Comparison of ENCODE assay signal across 8 cellular contexts in genomic region chr1:15836772-15837669, GRCh38. TPM values are rescaled to one million over a fixed set of nuclear protein-coding genes. Genes with fewer than 3 reads are reported as not detected.
DNase-seq lines count a peak whose midpoint lies in the region; ATAC-seq and TF ChIP-seq lines count a peak whose summit lies in the region.

No MANE protein-coding gene starts in this region.

- H3K9me3 Mint-ChIP-seq in CD14-positive monocyte = peaks cover 0 to 1% (median 0%) of the 10 kb centered on the region in 7 donors

- no peaks in the 10 kb centered on the region for H3K27me3 Mint-ChIP-seq in CD14-positive monocyte (ENCODE audit: low read depth in 3 of 3)

- H3K27ac Mint-ChIP-seq in CD14-positive monocyte = peak overlapping the region; percentile 97 to 99 (median 98)

- intact Hi-C loops in CD14-positive monocyte (cut with micrococcal nuclease) = loop anchor here in 1 of 2 donors (5.0 kb wide), 1 partner anchor 50 kb away; no protein-coding TSS in a partner anchor

- no peak for TF ChIP-seq CTCF in CD14-positive monocyte (IDR thresholded peaks at IDR 0.05)

- peak; percentile 37 for ATAC-seq in left lobe of liver

- peak overlapping the region; percentile 84 to 94 for H3K4me3 Mint-ChIP-seq in CD14-positive monocyte

- H3K36me3 Mint-ChIP-seq in CD14-positive monocyte = peaks cover under 1% of the 10 kb centered on the region in 2 donors

- DNase-seq in CD14-positive monocyte (ENCODE audit: low spot score) (peak; percentile 85), NOMO-1 treated with dmso at 0.1 percent for 144 hours (lab: John Stamatoyannopoulos, UW; ENCODE audit: unreplicated experiment) (peak; percentile 87), left lobe of liver (ENCODE audit: low spot score) (peak; percentile 83), COLO829 (ENCODE audit: low spot score) (no peak), COR-L47 (lab: John Stamatoyannopoulos, UW) (no peak), Ammon's horn (ENCODE audit: low spot score) (no peak)
- DNase-seq in activated naive CD4-positive, alpha-beta T cell treated with Interleukin-2 at 50 U/mL for 16 hours = peak; percentile 58
- peak in 2 of 3 experiments; percentile 50 to 55 for DNase-seq in stimulated activated CD4-positive, alpha-beta T cell treated with anti-CD3 and anti-CD28 coated beads, TNF-alpha, amount 100 ng/mL, for 4 hours (ENCODE audit: low read depth in 3 of 3)

- peaks cover 31% of the 10 kb centered on the region for H3K4me1 Mint-ChIP-seq in CD14-positive monocyte

RNA-seq across cellular contexts. Expression of gene SPEN, which starts 10.5 kb away (rescaled TPM):
- polyA plus RNA-seq in CD14-positive monocyte = 1 to 10 TPM; 3.1 to 6.1 TPM
- total RNA-seq in left lobe of liver = 28.7 TPM

RNA-seq across cellular contexts. Expression of gene UQCRHL, which starts 29.6 kb away (rescaled TPM):
- polyA plus RNA-seq in CD14-positive monocyte = 1 to 10 TPM; 1.0 TPM
- 0.98 TPM for total RNA-seq in left lobe of liver

Comparison
In these comparisons a context has a peak if more than half of its experiments do, and no peak if none do; other contexts are left out.
1. DNase-seq: peak in CD14-positive monocyte (single experiment), NOMO-1 treated with dmso at 0.1 percent for 144 hours (single experiment), activated naive CD4-positive, alpha-beta T cell treated with Interleukin-2 at 50 U/mL for 16 hours (single experiment), left lobe of liver (single experiment) and stimulated activated CD4-positive, alpha-beta T cell treated with anti-CD3 and anti-CD28 coated beads, TNF-alpha, amount 100 ng/mL, for 4 hours (2 of 3); none in COLO829 (single experiment), COR-L47 (single experiment) and Ammon's horn (single experiment).